In the genomic region with DNA sequence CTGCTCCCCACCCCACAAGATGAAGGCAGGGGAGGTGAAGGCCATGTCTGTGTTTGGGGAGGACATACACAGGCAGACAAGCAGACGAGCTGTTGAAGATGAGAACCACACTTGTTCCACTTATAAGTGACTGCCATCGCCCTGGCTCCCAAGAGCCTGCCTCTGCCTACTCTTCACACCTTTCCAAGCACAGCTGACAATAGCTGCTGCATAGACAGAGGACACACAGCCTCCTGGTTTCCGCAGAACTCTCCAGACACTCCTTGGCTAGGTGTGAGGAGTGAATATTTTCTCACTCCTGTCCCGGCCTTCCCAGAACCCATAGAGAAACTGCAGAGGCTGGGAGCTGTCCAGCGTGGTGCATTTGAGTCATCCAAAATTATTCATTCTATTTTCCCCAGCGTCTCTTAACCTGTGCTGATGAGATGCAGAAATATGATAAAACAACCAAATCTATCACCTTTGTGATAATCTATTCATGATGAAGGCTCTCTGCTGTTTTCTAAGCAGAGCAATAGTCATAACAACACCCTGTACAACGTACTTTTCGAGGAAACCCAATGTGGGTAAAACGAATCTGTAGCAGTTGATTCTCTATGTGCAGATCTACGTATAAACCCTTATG, we compare ENCODE assay signal across 1 cellular context.
TF ChIP-seq lines count a peak whose summit lies in the region.

No MANE protein-coding gene starts in this region.

TF ChIP-seq in K562, 482 proteins besides CTCF, POLR2A, EP300 and RAD21 (continued from another document):
- TF ChIP-seq, protein P1, sequence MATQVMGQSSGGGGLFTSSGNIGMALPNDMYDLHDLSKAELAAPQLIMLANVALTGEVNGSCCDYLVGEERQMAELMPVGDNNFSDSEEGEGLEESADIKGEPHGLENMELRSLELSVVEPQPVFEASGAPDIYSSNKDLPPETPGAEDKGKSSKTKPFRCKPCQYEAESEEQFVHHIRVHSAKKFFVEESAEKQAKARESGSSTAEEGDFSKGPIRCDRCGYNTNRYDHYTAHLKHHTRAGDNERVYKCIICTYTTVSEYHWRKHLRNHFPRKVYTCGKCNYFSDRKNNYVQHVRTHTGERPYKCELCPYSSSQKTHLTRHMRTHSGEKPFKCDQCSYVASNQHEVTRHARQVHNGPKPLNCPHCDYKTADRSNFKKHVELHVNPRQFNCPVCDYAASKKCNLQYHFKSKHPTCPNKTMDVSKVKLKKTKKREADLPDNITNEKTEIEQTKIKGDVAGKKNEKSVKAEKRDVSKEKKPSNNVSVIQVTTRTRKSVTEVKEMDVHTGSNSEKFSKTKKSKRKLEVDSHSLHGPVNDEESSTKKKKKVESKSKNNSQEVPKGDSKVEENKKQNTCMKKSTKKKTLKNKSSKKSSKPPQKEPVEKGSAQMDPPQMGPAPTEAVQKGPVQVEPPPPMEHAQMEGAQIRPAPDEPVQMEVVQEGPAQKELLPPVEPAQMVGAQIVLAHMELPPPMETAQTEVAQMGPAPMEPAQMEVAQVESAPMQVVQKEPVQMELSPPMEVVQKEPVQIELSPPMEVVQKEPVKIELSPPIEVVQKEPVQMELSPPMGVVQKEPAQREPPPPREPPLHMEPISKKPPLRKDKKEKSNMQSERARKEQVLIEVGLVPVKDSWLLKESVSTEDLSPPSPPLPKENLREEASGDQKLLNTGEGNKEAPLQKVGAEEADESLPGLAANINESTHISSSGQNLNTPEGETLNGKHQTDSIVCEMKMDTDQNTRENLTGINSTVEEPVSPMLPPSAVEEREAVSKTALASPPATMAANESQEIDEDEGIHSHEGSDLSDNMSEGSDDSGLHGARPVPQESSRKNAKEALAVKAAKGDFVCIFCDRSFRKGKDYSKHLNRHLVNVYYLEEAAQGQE (CRISPR knock-in tag; IDR thresholded peaks at IDR 0.05; ENCODE audit: low read depth), result 0 out of 2 replicates have a peak, but pooled peaks have one; percentile 28
- no peak for TF ChIP-seq ZNF785 (CRISPR knock-in tag; IDR thresholded peaks at IDR 0.05)
